Comparison of ENCODE assay signal across 1 cellular context in the genomic region with DNA sequence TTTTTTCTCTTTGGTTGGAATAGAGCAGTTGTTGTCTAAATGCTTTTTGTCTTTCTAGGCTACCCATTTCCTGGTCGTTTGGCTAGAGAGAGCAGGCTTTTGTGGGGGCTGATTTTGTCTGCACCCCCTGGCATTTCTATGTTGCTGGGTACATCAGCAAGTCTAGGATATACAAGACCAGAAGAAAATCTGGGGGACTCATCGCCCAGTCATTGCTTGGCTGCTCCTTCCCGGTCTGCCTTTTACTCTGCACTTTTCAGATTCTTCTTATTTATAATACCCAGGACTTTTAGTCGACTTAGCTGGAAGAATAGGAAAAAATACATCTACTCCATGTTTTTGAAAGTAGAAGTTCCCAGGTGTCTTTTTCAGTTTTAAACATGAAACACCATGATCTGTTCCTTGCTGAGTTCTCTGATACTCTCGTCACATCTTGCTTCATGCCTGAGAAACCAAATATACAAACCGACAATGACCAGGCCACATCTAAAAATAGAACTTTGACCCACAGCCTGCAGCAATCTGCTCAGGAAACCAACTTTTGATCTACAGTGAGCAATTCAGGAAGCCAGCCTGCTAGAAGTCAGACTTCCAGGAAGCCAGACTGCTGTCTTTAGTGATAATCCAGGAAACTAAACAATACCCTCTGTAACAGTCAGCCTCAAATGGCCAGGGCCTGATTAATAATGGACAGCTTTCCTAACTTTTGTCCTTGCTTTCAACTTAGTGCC.
TF ChIP-seq lines count a peak whose summit lies in the region.

No MANE protein-coding gene starts in this region.

TF ChIP-seq in HepG2, 621 proteins besides CTCF, POLR2A, EP300 and RAD21 (continued from another document and continues in another):
- TF ChIP-seq SOX5 (CRISPR knock-in tag; IDR thresholded peaks at IDR 0.05; ENCODE audit: borderline replicate concordance) (peak; percentile 72), CREB1 (IDR thresholded peaks at IDR 0.05) (no peak), CREB1 (CRISPR knock-in tag; IDR thresholded peaks at IDR 0.05) (0 out of 2 replicates have a peak, but pooled peaks have one; percentile 28), ZNF101 (CRISPR knock-in tag; IDR thresholded peaks at IDR 0.05; ENCODE audit: borderline replicate concordance, low read depth) (no peak), RXRB (CRISPR knock-in tag; IDR thresholded peaks at IDR 0.05; ENCODE audit: borderline replicate concordance) (peak; percentile 50; the same call in 1 of the 2 replicates), TARDBP (CRISPR knock-in tag; IDR thresholded peaks at IDR 0.05) (0 out of 2 replicates have a peak, but pooled peaks have one; percentile 18), PHF21A (CRISPR knock-in tag; IDR thresholded peaks at IDR 0.05) (0 out of 2 replicates have a peak, but pooled peaks have one; percentile 20), HOXA7 (CRISPR knock-in tag; IDR thresholded peaks at IDR 0.05) (no peak), NFRKB (IDR thresholded peaks at IDR 0.05) (no peak), IKZF1 (IDR thresholded peaks at IDR 0.05) (no peak), RARA (CRISPR knock-in tag; IDR thresholded peaks at IDR 0.05) (peak; percentile 83), HNRNPH1 (optimal IDR thresholded peaks at IDR 0.05; ENCODE audit: low read depth, low read length) (no peak), GTF3A (CRISPR knock-in tag; conservative IDR thresholded peaks at IDR 0.05) (no peak), HNRNPK (IDR thresholded peaks at IDR 0.05; ENCODE audit: low read depth, low read length, poor library complexity, severe bottlenecking) (no peak), ZNF160 (CRISPR knock-in tag; IDR thresholded peaks at IDR 0.05) (no peak), TCF7 (IDR thresholded peaks at IDR 0.05; ENCODE audit: low read depth) (peak; percentile 54; the same call in 1 of the 2 replicates), ZNF33A (CRISPR knock-in tag; IDR thresholded peaks at IDR 0.05; ENCODE audit: borderline replicate concordance) (no peak), CBFB (CRISPR knock-in tag; IDR thresholded peaks at IDR 0.05) (no peak), JUNB (CRISPR knock-in tag; IDR thresholded peaks at IDR 0.05; ENCODE audit: borderline replicate concordance) (no peak), ZNF891 (CRISPR knock-in tag; IDR thresholded peaks at IDR 0.05) (no peak), ZNF329 (CRISPR knock-in tag; IDR thresholded peaks at IDR 0.05; ENCODE audit: low read depth) (no peak)
- TF ChIP-seq, protein P1, sequence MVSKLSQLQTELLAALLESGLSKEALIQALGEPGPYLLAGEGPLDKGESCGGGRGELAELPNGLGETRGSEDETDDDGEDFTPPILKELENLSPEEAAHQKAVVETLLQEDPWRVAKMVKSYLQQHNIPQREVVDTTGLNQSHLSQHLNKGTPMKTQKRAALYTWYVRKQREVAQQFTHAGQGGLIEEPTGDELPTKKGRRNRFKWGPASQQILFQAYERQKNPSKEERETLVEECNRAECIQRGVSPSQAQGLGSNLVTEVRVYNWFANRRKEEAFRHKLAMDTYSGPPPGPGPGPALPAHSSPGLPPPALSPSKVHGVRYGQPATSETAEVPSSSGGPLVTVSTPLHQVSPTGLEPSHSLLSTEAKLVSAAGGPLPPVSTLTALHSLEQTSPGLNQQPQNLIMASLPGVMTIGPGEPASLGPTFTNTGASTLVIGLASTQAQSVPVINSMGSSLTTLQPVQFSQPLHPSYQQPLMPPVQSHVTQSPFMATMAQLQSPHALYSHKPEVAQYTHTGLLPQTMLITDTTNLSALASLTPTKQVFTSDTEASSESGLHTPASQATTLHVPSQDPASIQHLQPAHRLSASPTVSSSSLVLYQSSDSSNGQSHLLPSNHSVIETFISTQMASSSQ (IDR thresholded peaks at IDR 0.05; ENCODE audit: low read depth): no peak
- TF ChIP-seq, protein P1 (CRISPR knock-in tag; IDR thresholded peaks at IDR 0.05; ENCODE audit: borderline replicate concordance): peak; percentile 23; the same call in 1 of the 2 replicates
- TF ChIP-seq, protein P2, sequence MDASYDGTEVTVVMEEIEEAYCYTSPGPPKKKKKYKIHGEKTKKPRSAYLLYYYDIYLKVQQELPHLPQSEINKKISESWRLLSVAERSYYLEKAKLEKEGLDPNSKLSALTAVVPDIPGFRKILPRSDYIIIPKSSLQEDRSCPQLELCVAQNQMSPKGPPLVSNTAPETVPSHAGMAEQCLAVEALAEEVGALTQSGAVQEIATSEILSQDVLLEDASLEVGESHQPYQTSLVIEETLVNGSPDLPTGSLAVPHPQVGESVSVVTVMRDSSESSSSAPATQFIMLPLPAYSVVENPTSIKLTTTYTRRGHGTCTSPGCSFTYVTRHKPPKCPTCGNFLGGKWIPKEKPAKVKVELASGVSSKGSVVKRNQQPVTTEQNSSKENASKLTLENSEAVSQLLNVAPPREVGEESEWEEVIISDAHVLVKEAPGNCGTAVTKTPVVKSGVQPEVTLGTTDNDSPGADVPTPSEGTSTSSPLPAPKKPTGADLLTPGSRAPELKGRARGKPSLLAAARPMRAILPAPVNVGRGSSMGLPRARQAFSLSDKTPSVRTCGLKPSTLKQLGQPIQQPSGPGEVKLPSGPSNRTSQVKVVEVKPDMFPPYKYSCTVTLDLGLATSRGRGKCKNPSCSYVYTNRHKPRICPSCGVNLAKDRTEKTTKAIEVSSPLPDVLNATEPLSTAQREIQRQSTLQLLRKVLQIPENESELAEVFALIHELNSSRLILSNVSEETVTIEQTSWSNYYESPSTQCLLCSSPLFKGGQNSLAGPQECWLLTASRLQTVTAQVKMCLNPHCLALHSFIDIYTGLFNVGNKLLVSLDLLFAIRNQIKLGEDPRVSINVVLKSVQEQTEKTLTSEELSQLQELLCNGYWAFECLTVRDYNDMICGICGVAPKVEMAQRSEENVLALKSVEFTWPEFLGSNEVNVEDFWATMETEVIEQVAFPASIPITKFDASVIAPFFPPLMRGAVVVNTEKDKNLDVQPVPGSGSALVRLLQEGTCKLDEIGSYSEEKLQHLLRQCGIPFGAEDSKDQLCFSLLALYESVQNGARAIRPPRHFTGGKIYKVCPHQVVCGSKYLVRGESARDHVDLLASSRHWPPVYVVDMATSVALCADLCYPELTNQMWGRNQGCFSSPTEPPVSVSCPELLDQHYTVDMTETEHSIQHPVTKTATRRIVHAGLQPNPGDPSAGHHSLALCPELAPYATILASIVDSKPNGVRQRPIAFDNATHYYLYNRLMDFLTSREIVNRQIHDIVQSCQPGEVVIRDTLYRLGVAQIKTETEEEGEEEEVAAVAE (CRISPR knock-in tag; IDR thresholded peaks at IDR 0.05; ENCODE audit: borderline replicate concordance): no peak
- TF ChIP-seq, protein P3, sequence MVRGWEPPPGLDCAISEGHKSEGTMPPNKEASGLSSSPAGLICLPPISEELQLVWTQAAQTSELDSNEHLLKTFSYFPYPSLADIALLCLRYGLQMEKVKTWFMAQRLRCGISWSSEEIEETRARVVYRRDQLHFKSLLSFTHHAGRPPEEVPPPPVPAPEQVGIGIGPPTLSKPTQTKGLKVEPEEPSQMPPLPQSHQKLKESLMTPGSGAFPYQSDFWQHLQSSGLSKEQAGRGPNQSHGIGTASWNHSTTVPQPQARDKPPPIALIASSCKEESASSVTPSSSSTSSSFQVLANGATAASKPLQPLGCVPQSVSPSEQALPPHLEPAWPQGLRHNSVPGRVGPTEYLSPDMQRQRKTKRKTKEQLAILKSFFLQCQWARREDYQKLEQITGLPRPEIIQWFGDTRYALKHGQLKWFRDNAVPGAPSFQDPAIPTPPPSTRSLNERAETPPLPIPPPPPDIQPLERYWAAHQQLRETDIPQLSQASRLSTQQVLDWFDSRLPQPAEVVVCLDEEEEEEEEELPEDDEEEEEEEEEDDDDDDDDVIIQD (CRISPR knock-in tag; IDR thresholded peaks at IDR 0.05; ENCODE audit: low read depth): no peak
- TF ChIP-seq, protein P4, sequence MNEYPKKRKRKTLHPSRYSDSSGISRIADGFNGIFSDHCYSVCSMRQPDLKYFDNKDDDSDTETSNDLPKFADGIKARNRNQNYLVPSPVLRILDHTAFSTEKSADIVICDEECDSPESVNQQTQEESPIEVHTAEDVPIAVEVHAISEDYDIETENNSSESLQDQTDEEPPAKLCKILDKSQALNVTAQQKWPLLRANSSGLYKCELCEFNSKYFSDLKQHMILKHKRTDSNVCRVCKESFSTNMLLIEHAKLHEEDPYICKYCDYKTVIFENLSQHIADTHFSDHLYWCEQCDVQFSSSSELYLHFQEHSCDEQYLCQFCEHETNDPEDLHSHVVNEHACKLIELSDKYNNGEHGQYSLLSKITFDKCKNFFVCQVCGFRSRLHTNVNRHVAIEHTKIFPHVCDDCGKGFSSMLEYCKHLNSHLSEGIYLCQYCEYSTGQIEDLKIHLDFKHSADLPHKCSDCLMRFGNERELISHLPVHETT (CRISPR knock-in tag; conservative IDR thresholded peaks at IDR 0.05): no peak
- TF ChIP-seq, protein P5, sequence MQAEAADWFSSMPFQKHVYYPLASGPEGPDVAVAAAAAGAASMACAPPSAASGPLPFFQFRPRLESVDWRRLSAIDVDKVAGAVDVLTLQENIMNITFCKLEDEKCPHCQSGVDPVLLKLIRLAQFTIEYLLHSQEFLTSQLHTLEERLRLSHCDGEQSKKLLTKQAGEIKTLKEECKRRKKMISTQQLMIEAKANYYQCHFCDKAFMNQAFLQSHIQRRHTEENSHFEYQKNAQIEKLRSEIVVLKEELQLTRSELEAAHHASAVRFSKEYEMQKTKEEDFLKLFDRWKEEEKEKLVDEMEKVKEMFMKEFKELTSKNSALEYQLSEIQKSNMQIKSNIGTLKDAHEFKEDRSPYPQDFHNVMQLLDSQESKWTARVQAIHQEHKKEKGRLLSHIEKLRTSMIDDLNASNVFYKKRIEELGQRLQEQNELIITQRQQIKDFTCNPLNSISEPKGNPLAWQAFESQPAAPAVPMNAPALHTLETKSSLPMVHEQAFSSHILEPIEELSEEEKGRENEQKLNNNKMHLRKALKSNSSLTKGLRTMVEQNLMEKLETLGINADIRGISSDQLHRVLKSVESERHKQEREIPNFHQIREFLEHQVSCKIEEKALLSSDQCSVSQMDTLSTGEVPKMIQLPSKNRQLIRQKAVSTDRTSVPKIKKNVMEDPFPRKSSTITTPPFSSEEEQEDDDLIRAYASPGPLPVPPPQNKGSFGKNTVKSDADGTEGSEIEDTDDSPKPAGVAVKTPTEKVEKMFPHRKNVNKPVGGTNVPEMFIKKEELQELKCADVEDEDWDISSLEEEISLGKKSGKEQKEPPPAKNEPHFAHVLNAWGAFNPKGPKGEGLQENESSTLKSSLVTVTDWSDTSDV (CRISPR knock-in tag; IDR thresholded peaks at IDR 0.05): no peak
- TF ChIP-seq, protein P6, sequence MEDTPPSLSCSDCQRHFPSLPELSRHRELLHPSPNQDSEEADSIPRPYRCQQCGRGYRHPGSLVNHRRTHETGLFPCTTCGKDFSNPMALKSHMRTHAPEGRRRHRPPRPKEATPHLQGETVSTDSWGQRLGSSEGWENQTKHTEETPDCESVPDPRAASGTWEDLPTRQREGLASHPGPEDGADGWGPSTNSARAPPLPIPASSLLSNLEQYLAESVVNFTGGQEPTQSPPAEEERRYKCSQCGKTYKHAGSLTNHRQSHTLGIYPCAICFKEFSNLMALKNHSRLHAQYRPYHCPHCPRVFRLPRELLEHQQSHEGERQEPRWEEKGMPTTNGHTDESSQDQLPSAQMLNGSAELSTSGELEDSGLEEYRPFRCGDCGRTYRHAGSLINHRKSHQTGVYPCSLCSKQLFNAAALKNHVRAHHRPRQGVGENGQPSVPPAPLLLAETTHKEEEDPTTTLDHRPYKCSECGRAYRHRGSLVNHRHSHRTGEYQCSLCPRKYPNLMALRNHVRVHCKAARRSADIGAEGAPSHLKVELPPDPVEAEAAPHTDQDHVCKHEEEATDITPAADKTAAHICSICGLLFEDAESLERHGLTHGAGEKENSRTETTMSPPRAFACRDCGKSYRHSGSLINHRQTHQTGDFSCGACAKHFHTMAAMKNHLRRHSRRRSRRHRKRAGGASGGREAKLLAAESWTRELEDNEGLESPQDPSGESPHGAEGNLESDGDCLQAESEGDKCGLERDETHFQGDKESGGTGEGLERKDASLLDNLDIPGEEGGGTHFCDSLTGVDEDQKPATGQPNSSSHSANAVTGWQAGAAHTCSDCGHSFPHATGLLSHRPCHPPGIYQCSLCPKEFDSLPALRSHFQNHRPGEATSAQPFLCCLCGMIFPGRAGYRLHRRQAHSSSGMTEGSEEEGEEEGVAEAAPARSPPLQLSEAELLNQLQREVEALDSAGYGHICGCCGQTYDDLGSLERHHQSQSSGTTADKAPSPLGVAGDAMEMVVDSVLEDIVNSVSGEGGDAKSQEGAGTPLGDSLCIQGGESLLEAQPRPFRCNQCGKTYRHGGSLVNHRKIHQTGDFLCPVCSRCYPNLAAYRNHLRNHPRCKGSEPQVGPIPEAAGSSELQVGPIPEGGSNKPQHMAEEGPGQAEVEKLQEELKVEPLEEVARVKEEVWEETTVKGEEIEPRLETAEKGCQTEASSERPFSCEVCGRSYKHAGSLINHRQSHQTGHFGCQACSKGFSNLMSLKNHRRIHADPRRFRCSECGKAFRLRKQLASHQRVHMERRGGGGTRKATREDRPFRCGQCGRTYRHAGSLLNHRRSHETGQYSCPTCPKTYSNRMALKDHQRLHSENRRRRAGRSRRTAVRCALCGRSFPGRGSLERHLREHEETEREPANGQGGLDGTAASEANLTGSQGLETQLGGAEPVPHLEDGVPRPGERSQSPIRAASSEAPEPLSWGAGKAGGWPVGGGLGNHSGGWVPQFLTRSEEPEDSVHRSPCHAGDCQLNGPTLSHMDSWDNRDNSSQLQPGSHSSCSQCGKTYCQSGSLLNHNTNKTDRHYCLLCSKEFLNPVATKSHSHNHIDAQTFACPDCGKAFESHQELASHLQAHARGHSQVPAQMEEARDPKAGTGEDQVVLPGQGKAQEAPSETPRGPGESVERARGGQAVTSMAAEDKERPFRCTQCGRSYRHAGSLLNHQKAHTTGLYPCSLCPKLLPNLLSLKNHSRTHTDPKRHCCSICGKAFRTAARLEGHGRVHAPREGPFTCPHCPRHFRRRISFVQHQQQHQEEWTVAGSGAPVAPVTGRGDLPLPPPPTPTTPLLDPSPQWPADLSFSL (CRISPR knock-in tag; IDR thresholded peaks at IDR 0.05): 0 out of 2 replicates have a peak, but pooled peaks have one; percentile 34
